Comparison of ENCODE assay signal across 8 cellular contexts in genomic region chr14:20631023-20631820, GRCh38. TPM values are rescaled to one million over a fixed set of nuclear protein-coding genes. Genes with fewer than 3 reads are reported as not detected.
DNase-seq lines count a peak whose midpoint lies in the region; ATAC-seq and TF ChIP-seq lines count a peak whose summit lies in the region.

No MANE protein-coding gene starts in this region.

- peak overlapping the region; percentile 79 for H3K27ac Mint-ChIP-seq in activated CD4-positive, alpha-beta T cell treated with anti-CD3 and anti-CD28 coated beads for 36 hours

- POLR2A ChIA-PET in activated CD4-positive, alpha-beta T cell treated with anti-CD3 and anti-CD28 coated beads for 36 hours (lab: Charles Lee): interaction anchor here (0.9 to 1.9 kb wide), 3 partner anchors 17 to 53 kb away, joined by 4 to 7 read pairs (median 4); partner anchors contain the start of gene RNASE4

- H3K27me3 Mint-ChIP-seq in activated CD4-positive, alpha-beta T cell treated with anti-CD3 and anti-CD28 coated beads for 36 hours: peaks cover 14% of the 10 kb centered on the region

- H3K4me3 Mint-ChIP-seq in activated CD4-positive, alpha-beta T cell treated with anti-CD3 and anti-CD28 coated beads for 36 hours: peak overlapping the region; percentile 76

- H3K4me3 ChIP-seq in OCI-LY1 (ENCODE audit: low read depth, low read length, poor library complexity, severe bottlenecking): peak overlapping the region; percentile 60
- H3K4me3 ChIP-seq in parathyroid adenoma (ENCODE audit: low read depth, low read length): peak overlapping the region; percentile 51

- no peak overlapping the region for H2AFZ ChIP-seq in OCI-LY1 (ENCODE audit: low read length)
- peak overlapping the region; percentile 64 for H2AFZ ChIP-seq in parathyroid adenoma

- H3K9me3 Mint-ChIP-seq in activated CD4-positive, alpha-beta T cell treated with anti-CD3 and anti-CD28 coated beads for 36 hours (ENCODE audit: low read depth): no peaks in the 10 kb centered on the region

- H3K4me1 ChIP-seq in OCI-LY1 (ENCODE audit: insufficient read depth, low read length, severe bottlenecking): peaks cover 43% of the 10 kb centered on the region
- peaks cover 2% of the 10 kb centered on the region for H3K4me1 ChIP-seq in parathyroid adenoma

- CTCF ChIA-PET in activated CD4-positive, alpha-beta T cell treated with anti-CD3 and anti-CD28 coated beads for 36 hours (lab: Charles Lee): interaction anchor here (0.6 to 3.9 kb wide), 16 partner anchors 8 to 263 kb away, joined by 3 to 34 read pairs (median 5); partner anchors contain the start of genes APEX1 and RNASE4

- 0 out of 2 replicates have a peak, but pooled peaks cover 5% of the 10 kb centered on the region for H3K27me3 ChIP-seq in OCI-LY1 (ENCODE audit: insufficient read depth, low read length)
- H3K27me3 ChIP-seq in parathyroid adenoma (ENCODE audit: control insufficient read depth, insufficient read depth, low read length): no peaks in the 10 kb centered on the region

- H3F3A ChIP-seq in OCI-LY1 (ENCODE audit: insufficient read depth, low read length): no peaks in the 10 kb centered on the region

- no peak for TF ChIP-seq CTCF in OCI-LY1 (IDR thresholded peaks at IDR 0.05; ENCODE audit: low read length)
- no peak for TF ChIP-seq CTCF in parathyroid adenoma (IDR thresholded peaks at IDR 0.05)

- H3K36me3 Mint-ChIP-seq in activated CD4-positive, alpha-beta T cell treated with anti-CD3 and anti-CD28 coated beads for 36 hours (ENCODE audit: low read depth): no peaks in the 10 kb centered on the region

- peaks cover 61% of the 10 kb centered on the region for H3K4me1 Mint-ChIP-seq in activated CD4-positive, alpha-beta T cell treated with anti-CD3 and anti-CD28 coated beads for 36 hours

- H3K9me3 ChIP-seq in OCI-LY1 (ENCODE audit: low read length) (no peaks in the 10 kb centered on the region), parathyroid adenoma (ENCODE audit: control insufficient read depth, low read length) (no peaks in the 10 kb centered on the region)

- H3K27ac ChIP-seq in OCI-LY1 (ENCODE audit: low read depth, low read length, poor library complexity, severe bottlenecking): no peak overlapping the region
- peak overlapping the region; percentile 21 for H3K27ac ChIP-seq in parathyroid adenoma

- H3K4me2 ChIP-seq in OCI-LY1 (ENCODE audit: low read length) (peak overlapping the region; percentile 78), parathyroid adenoma (ENCODE audit: low read length) (peak overlapping the region; percentile 67)

- no peaks in the 10 kb centered on the region for H3K9me2 ChIP-seq in OCI-LY1 (ENCODE audit: low read depth, low read length)

- no peaks in the 10 kb centered on the region for H3K79me2 ChIP-seq in OCI-LY1 (ENCODE audit: insufficient read depth, low read length)
- H3K79me2 ChIP-seq in parathyroid adenoma: no peaks in the 10 kb centered on the region

- H3K36me3 ChIP-seq in OCI-LY1 (ENCODE audit: insufficient read depth, low read length) (no peaks in the 10 kb centered on the region), parathyroid adenoma (ENCODE audit: control insufficient read depth, insufficient read depth, low read length) (no peaks in the 10 kb centered on the region)

- H3K9ac ChIP-seq in OCI-LY1 (ENCODE audit: low read length) (peak overlapping the region; percentile 8; the same call in 1 of the 2 replicates), parathyroid adenoma (no peak overlapping the region)

- intact Hi-C loops in activated CD4-positive, alpha-beta T cell treated with anti-CD3 and anti-CD28 coated beads for 36 hours (cut with DNase I, micrococcal nuclease): loop anchor here in 1 of 2 experiments (1.0 to 5.0 kb wide), 2 partner anchors 18 to 289 kb away; partner anchors contain the start of gene PARP2

- DNase-seq in activated CD4-positive, alpha-beta T cell treated with anti-CD3 and anti-CD28 coated beads for 36 hours: peak; percentile 77
- DNase-seq in activated CD4-positive, alpha-beta T cell treated with anti-CD3 and anti-CD28 coated beads for 1 hour: no peak
- peak; percentile 15 to 24 (median 18) for DNase-seq in activated naive CD4-positive, alpha-beta T cell (lab: John Stamatoyannopoulos, UW)
- DNase-seq in foreskin melanocyte: peak; percentile 55
- no peak for DNase-seq in NCI-H1048 (lab: John Stamatoyannopoulos, UW)
- DNase-seq in GF-D8 (lab: John Stamatoyannopoulos, UW): no peak

- no peak for ATAC-seq in activated CD4-positive, alpha-beta T cell treated with anti-CD3 and anti-CD28 coated beads for 36 hours

- H4K20me1 ChIP-seq in OCI-LY1 (ENCODE audit: insufficient read depth, low read length): no peaks in the 10 kb centered on the region

RNA-seq across cellular contexts. Expression of gene OR6S1, which starts 10.3 kb away (rescaled TPM):
- not detected for total RNA-seq in activated CD4-positive, alpha-beta T cell treated with anti-CD3 and anti-CD28 coated beads for 36 hours

RNA-seq across cellular contexts. Expression of gene RNASE12, which starts 40.0 kb away (rescaled TPM):
- total RNA-seq in activated CD4-positive, alpha-beta T cell treated with anti-CD3 and anti-CD28 coated beads for 36 hours: not detected

RNA-seq across cellular contexts. Expression of gene RNASE11, which starts 43.4 kb away (rescaled TPM):
- total RNA-seq in activated CD4-positive, alpha-beta T cell treated with anti-CD3 and anti-CD28 coated beads for 36 hours: not detected

RNA-seq across cellular contexts. Expression of gene RNASE4, which starts 53.1 kb away (rescaled TPM):
- under 1 TPM; 0.37 to 0.50 TPM for total RNA-seq in activated CD4-positive, alpha-beta T cell treated with anti-CD3 and anti-CD28 coated beads for 36 hours

RNA-seq across cellular contexts. Expression of gene ANG, which starts 57.3 kb away (rescaled TPM):
- 1 to 10 TPM in 1 of 2 experiments, under 1 TPM in 1; 0.83 to 1.8 TPM for total RNA-seq in activated CD4-positive, alpha-beta T cell treated with anti-CD3 and anti-CD28 coated beads for 36 hours

Comparison
In these comparisons a context has a peak if more than half of its experiments do, and no peak if none do; other contexts are left out.
1. DNase-seq: peak in activated CD4-positive, alpha-beta T cell treated with anti-CD3 and anti-CD28 coated beads for 36 hours (single experiment), activated naive CD4-positive, alpha-beta T cell (4 of 4) and foreskin melanocyte (single experiment); none in activated CD4-positive, alpha-beta T cell treated with anti-CD3 and anti-CD28 coated beads for 1 hour (single experiment), NCI-H1048 (single experiment) and GF-D8 (single experiment).